In the genomic region with DNA sequence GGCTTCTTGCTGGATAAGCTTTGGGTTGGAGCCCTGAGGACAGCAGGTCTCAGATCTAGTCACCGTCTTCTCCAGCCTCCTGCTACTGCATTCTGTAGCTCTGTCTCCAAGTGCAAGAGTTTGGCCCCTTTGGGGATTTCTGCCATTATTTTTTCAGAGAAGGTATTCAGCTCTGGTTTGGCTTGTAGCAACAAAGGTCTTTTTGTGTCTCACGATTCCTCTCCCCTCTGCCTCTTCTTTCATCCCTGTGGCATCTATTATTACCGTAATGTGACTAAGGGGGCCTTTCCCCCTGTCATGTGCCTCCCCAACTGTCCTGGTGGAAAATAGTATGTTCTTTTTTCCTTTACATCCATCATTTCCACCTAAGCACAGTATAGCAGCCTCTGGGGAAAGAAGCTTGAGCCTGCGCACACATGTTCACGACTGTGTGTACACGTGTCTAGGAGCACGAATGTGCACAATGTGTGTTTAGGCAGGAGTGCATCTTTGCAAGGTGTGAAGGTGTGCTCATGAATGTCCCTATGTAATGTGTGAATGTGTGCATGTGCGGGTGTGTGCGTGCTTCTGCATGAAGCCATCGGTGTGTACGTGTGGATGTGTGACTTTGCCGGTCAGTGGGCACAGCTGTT, we compare ENCODE assay signal across 15 cellular contexts.
DNase-seq lines count a peak whose midpoint lies in the region; ATAC-seq, FAIRE-seq and TF ChIP-seq lines count a peak whose summit lies in the region.
"Had no signal": no experiment of that assay in that cellular context is flagged by ENCODE, and none has a peak within 500 bp of the region (broad histone marks: within the 10 kb centered on the region; RNA-seq: fewer than 3 reads in every experiment).

No MANE protein-coding gene starts in this region.

- H3K23me2 ChIP-seq in H1 (ENCODE audit: low read depth, low read length), result no peaks in the 10 kb centered on the region

- peak; percentile 65 for DNase-seq in SK-MEL-5 (ENCODE audit: low read depth, low spot score)
- no peak for DNase-seq in H1 (ENCODE audit: low read depth in 1 of 2, low spot score in 2 of 2)
- peak; percentile 30 for DNase-seq in osteocyte (ENCODE audit: extremely low spot score, unreplicated experiment)
- DNase-seq in NCI-H510A (lab: John Stamatoyannopoulos, UW), result no peak
- DNase-seq: CD8-positive, alpha-beta T cell; COR-L47; DMS 273 treated with DMSO at 0.1 percent for 48 hours had no signal

- H3K4me3 Mint-ChIP-seq in osteocyte (ENCODE audit: unreplicated experiment), result no peak overlapping the region
- H3K4me3 Mint-ChIP-seq: B cell; CD8-positive, alpha-beta T cell had no signal

- H3K18ac ChIP-seq in H1 (ENCODE audit: extremely low read depth, low read length), result no peak overlapping the region

- H3K14ac ChIP-seq in H1 (ENCODE audit: insufficient read length), result no peak overlapping the region

- H4K5ac ChIP-seq in H1 (ENCODE audit: insufficient read length, low read depth, low read length), result no peak overlapping the region

- H3K27ac Mint-ChIP-seq in osteocyte (ENCODE audit: unreplicated experiment), result no peak overlapping the region
- H3K27ac Mint-ChIP-seq: B cell; CD8-positive, alpha-beta T cell had no signal

- TF ChIP-seq RAD21 in H1 (IDR thresholded peaks at IDR 0.05 in 1 of 2, conservative IDR thresholded peaks at IDR 0.05 in 1 of 2; ENCODE audit: low read depth in 2 of 2, low read length in 2 of 2), result no peak

- H2AK5ac ChIP-seq in H1 (ENCODE audit: low read depth, low read length), result peak overlapping the region; percentile 82; the same call in 1 of the 2 replicates

- H2BK12ac ChIP-seq in H1 (ENCODE audit: low read depth, low read length), result peak overlapping the region; percentile 60; the same call in 1 of the 2 replicates

- H3K23ac ChIP-seq in H1 (ENCODE audit: insufficient read length), result no peak overlapping the region

- H3K4me1 ChIP-seq in H1 (replicated peaks in 1 of 4; ENCODE audit: control insufficient read depth in 3 of 4, insufficient read depth in 4 of 4, low read length in 3 of 4), result no peaks in the 10 kb centered on the region; a peak in 1 of 7 replicates
- H3K4me1 ChIP-seq: BLaER1 treated with 17β-estradiol and CSF1 and Interleukin-3, amounts not matched to agents 10 nM and 100 nM had no signal

- no peaks in the 10 kb centered on the region for H3K36me3 ChIP-seq in H1 (ENCODE audit: control insufficient read depth in 2 of 4, insufficient read depth in 4 of 4, low read length in 3 of 4)
- H3K36me3 ChIP-seq: BLaER1 treated with 17β-estradiol and CSF1 and Interleukin-3, amounts not matched to agents 10 nM and 100 nM; HAP-1 had no signal

- H3K4me2 ChIP-seq in H1 (ENCODE audit: insufficient read depth in 1 of 2, low read depth in 2 of 2, low read length in 2 of 2), result no peak overlapping the region
- H3K4me2 ChIP-seq: BLaER1 treated with 17β-estradiol and CSF1 and Interleukin-3, amounts not matched to agents 10 nM and 100 nM had no signal

- H3K4me1 Mint-ChIP-seq in osteocyte (ENCODE audit: unreplicated experiment), result no peaks in the 10 kb centered on the region
- H3K4me1 Mint-ChIP-seq: B cell had no signal

- H4K8ac ChIP-seq in H1 (ENCODE audit: extremely low read depth, insufficient read depth, low read length), result no peak overlapping the region

- no peaks in the 10 kb centered on the region for H4K20me1 ChIP-seq in H1 (replicated peaks in 1 of 2; ENCODE audit: control insufficient read depth in 1 of 2, insufficient read depth in 2 of 2, low read length in 2 of 2)
- H4K20me1 ChIP-seq: BLaER1 treated with 17β-estradiol and CSF1 and Interleukin-3, amounts not matched to agents 10 nM and 100 nM had no signal

- H3K9me3 Mint-ChIP-seq in osteocyte (ENCODE audit: unreplicated experiment), result no peaks in the 10 kb centered on the region
- H3K9me3 Mint-ChIP-seq: CD8-positive, alpha-beta T cell had no signal

- in situ Hi-C loops in SK-MEL-5 (cut with HindIII; ENCODE audit: low pct_unique_long_range_greater_than_20kb, low sequenced_read_pairs), result no loop called here

- no peaks in the 10 kb centered on the region for H3K27me3 ChIP-seq in H1 (replicated peaks in 1 of 4; ENCODE audit: control insufficient read depth in 3 of 4, extremely low read depth in 1 of 4, insufficient read depth in 3 of 4, low read length in 3 of 4)
- H3K27me3 ChIP-seq: BLaER1 treated with 17β-estradiol and CSF1 and Interleukin-3, amounts not matched to agents 10 nM and 100 nM had no signal

- H2BK15ac ChIP-seq in H1 (ENCODE audit: low read length), result peak overlapping the region; percentile 95; the same call in 1 of the 2 replicates

- H4K91ac ChIP-seq in H1 (replicated peaks; ENCODE audit: insufficient read length, low read length), result peak overlapping the region; percentile 76

- H3K56ac ChIP-seq in H1 (replicated peaks; ENCODE audit: insufficient read length, low read depth, low read length), result no peak overlapping the region

- H2BK120ac ChIP-seq in H1 (replicated peaks; ENCODE audit: low read depth, low read length), result peak overlapping the region; percentile 52

- TF ChIP-seq CTCF in H1 (IDR thresholded peaks at IDR 0.05; ENCODE audit: control extremely low read depth in 1 of 3, insufficient read depth in 1 of 3, low read depth in 1 of 3, low read length in 3 of 3), result no peak
- TF ChIP-seq CTCF in osteocyte (IDR thresholded peaks at IDR 0.05), result no peak

- CTCF ChIA-PET in H1 (lab: Charles Lee; ENCODE audit: partially characterized antibody), result interaction anchor here (0.6 to 2.6 kb wide), 7 partner anchors 16 to 479 kb away, joined by 3 to 8 read pairs (median 3); no protein-coding TSS in a partner anchor

- H3K9me3 ChIP-seq in H1 (ENCODE audit: insufficient read depth in 2 of 2, low read depth in 1 of 2, low read length in 1 of 2), result no peaks in the 10 kb centered on the region
- H3K9me3 ChIP-seq: BLaER1 treated with 17β-estradiol and CSF1 and Interleukin-3, amounts not matched to agents 10 nM and 100 nM; HAP-1 had no signal

- no peak for TF ChIP-seq POLR2A in H1 (IDR thresholded peaks at IDR 0.05; ENCODE audit: control extremely low read depth in 1 of 2, low read depth in 2 of 2, low read length in 2 of 2)

- peak overlapping the region; percentile 55; the same call in 1 of the 2 replicates for H2BK20ac ChIP-seq in H1 (ENCODE audit: low read length)

- no peak for ATAC-seq in GM18907 (IDR thresholded peaks at IDR 0.05; ENCODE audit: unreplicated experiment)
- no peak for ATAC-seq in GM18519 (IDR thresholded peaks at IDR 0.05; ENCODE audit: low FRiP score, unreplicated experiment)
- ATAC-seq: CD8-positive, alpha-beta T cell had no signal

- H3K27me3 Mint-ChIP-seq in osteocyte (ENCODE audit: unreplicated experiment), result peaks cover 3% of the 10 kb centered on the region

- H3K4me3 ChIP-seq in H1 (ENCODE audit: extremely low read depth in 1 of 4, insufficient read depth in 2 of 4, low read depth in 3 of 4, low read length in 4 of 4), result no peak overlapping the region
- H3K4me3 ChIP-seq: BLaER1 treated with 17β-estradiol and CSF1 and Interleukin-3, amounts not matched to agents 10 nM and 100 nM; HAP-1 had no signal

- 92% methylated on average over 12 of the region's 12 CpGs; no CpG with 5 or more reads in 1 of the 2 experiments for WGBS in H1 (ENCODE audit: extremely low coverage in 1 of 2, insufficient coverage in 1 of 2, insufficient read length in 1 of 2, insufficient replicate concordance in 2 of 2, low coverage in 1 of 2, low lambda C conversion rate in 2 of 2, missing lambda C conversion rate in 1 of 2), 2 experiments

- no peak overlapping the region for H3K4ac ChIP-seq in H1 (replicated peaks; ENCODE audit: insufficient read length, low read depth, low read length)

- no peak overlapping the region for H3K27ac ChIP-seq in H1 (ENCODE audit: low read depth, low read length)
- H3K27ac ChIP-seq: BLaER1 treated with 17β-estradiol and CSF1 and Interleukin-3, amounts not matched to agents 10 nM and 100 nM had no signal

- H2AFZ ChIP-seq in H1 (ENCODE audit: low read length), result no peak overlapping the region

- POLR2A ChIA-PET in H1 (lab: Charles Lee; ENCODE audit: partially characterized antibody), result no interaction called here

- no peak overlapping the region for H3K9ac ChIP-seq in H1 (replicated peaks in 1 of 4; ENCODE audit: extremely low read depth in 1 of 4, low read depth in 3 of 4, low read length in 3 of 4)
- H3K9ac ChIP-seq: BLaER1 treated with 17β-estradiol and CSF1 and Interleukin-3, amounts not matched to agents 10 nM and 100 nM had no signal

- no peak for FAIRE-seq in H1 (lab: Jason Lieb, UNC)
- FAIRE-seq: G401.6, GM12892, GM18507 had no signal

- TF ChIP-seq EP300 in H1 (IDR thresholded peaks at IDR 0.05; ENCODE audit: borderline replicate concordance in 1 of 2, low read depth in 2 of 2, low read length in 2 of 2), result no peak

- no peaks in the 10 kb centered on the region for H3K36me3 Mint-ChIP-seq in osteocyte (ENCODE audit: unreplicated experiment)
- H3K36me3 Mint-ChIP-seq: CD8-positive, alpha-beta T cell had no signal

- no peak overlapping the region for H2BK5ac ChIP-seq in H1 (ENCODE audit: low read depth, low read length)

- H3K79me2 ChIP-seq in H1 (ENCODE audit: control insufficient read depth in 1 of 2, insufficient read depth in 2 of 2, low read length in 2 of 2), result no peaks in the 10 kb centered on the region

- no peaks in the 10 kb centered on the region for H3K79me1 ChIP-seq in H1 (ENCODE audit: low read depth, low read length)

TF ChIP-seq in H1, 55 proteins besides CTCF, POLR2A, EP300 and RAD21 (continues in another document):
- TF ChIP-seq RFX5 (IDR thresholded peaks at IDR 0.05; ENCODE audit: borderline replicate concordance, low read depth, low read length) (no peak), SIX5 (IDR thresholded peaks at IDR 0.05; ENCODE audit: low read depth, low read length) (no peak), SP2 (IDR thresholded peaks at IDR 0.05; ENCODE audit: low read length) (no peak), GABPA (IDR thresholded peaks at IDR 0.05; ENCODE audit: borderline replicate concordance, insufficient read depth, low read length) (no peak), PHF8 (conservative IDR thresholded peaks at IDR 0.05; ENCODE audit: low read depth, low read length) (no peak), CHD1 (IDR thresholded peaks at IDR 0.05; ENCODE audit: low read depth, low read length) (no peak), HDAC6 (IDR thresholded peaks at IDR 0.05; ENCODE audit: low read depth, low read length) (no peak), SP4 (IDR thresholded peaks at IDR 0.05; ENCODE audit: low read length) (no peak), RXRA (IDR thresholded peaks at IDR 0.05; ENCODE audit: insufficient read depth, low read depth, low read length) (no peak), MAFK (IDR thresholded peaks at IDR 0.05; ENCODE audit: low read depth, low read length) (no peak)
- TF ChIP-seq, protein P1, sequence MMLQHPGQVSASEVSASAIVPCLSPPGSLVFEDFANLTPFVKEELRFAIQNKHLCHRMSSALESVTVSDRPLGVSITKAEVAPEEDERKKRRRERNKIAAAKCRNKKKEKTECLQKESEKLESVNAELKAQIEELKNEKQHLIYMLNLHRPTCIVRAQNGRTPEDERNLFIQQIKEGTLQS (IDR thresholded peaks at IDR 0.05; ENCODE audit: insufficient read depth, low read depth, low read length), result no peak

Comparison
In these comparisons a context has a peak if more than half of its experiments do, and no peak if none do; other contexts are left out.
1. DNase-seq: peak in SK-MEL-5 (single experiment) and osteocyte (single experiment); none in H1 (0 of 2) and NCI-H510A (single experiment).